ENCODE assay signal across 8 cellular contexts in the genomic region with DNA sequence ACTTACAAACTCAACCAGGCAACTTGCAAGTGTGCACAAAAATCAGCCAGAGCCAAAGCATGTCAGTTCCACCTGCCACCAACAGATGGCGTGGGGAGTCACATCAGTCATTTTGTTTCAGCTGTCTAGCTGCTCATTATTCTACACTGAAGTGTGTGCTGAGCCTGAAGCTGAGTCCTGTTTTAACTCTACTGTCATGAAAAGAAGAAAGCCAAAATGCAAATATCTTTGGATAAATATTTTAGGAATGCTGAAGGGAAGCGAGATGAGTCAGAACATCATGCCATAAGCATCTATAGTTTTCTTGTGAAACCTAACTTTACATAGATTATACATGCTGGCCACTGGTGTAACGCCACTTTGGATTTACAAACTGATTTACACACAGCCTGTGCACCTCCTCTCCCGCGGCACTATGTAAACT.
DNase-seq lines count a peak whose midpoint lies in the region; ATAC-seq, FAIRE-seq and TF ChIP-seq lines count a peak whose summit lies in the region.

No MANE protein-coding gene starts in this region.

- no peaks in the 10 kb centered on the region for H3K27me3 ChIP-seq in astrocyte (ENCODE audit: insufficient read depth, low read length)

- no peak overlapping the region for H3K9ac ChIP-seq in astrocyte (ENCODE audit: low read length)

- H3K36me3 Mint-ChIP-seq in astrocyte (ENCODE audit: low read depth, unreplicated experiment) = no peaks in the 10 kb centered on the region

- H3K4me2 ChIP-seq in astrocyte (ENCODE audit: low read length) = no peak overlapping the region

- no peak overlapping the region for H2AFZ ChIP-seq in astrocyte (ENCODE audit: low read depth, low read length)

- H3K36me3 ChIP-seq in astrocyte (ENCODE audit: insufficient read depth, low read length) = no peaks in the 10 kb centered on the region

- H3K9me3 ChIP-seq in astrocyte (ENCODE audit: insufficient read depth, low read depth, low read length) = no peaks in the 10 kb centered on the region

- H3K79me2 ChIP-seq in astrocyte (ENCODE audit: insufficient read depth, low read length) = no peaks in the 10 kb centered on the region

- H3K4me3 ChIP-seq in NB4 (ENCODE audit: low read depth, low read length) = no peak overlapping the region
- H3K4me3 ChIP-seq in astrocyte (ENCODE audit: insufficient read depth, low read depth, low read length) = no peak overlapping the region
- no peak overlapping the region for H3K4me3 ChIP-seq in skeletal muscle cell (ENCODE audit: low read depth, low read length)

- H3K27ac Mint-ChIP-seq in astrocyte (ENCODE audit: unreplicated experiment) = no peak overlapping the region

- FAIRE-seq in astrocyte (lab: Jason Lieb, UNC) = no peak

- TF ChIP-seq CTCF in NB4 (IDR thresholded peaks at IDR 0.05; ENCODE audit: low read depth, low read length) (peak; percentile 93), astrocyte (IDR thresholded peaks at IDR 0.05; ENCODE audit: insufficient read depth, low read depth, low read length) (peak; percentile 98)

- H3K4me3 Mint-ChIP-seq in astrocyte (ENCODE audit: unreplicated experiment) = no peak overlapping the region

- H4K20me1 ChIP-seq in astrocyte (ENCODE audit: insufficient read depth, low read length) = no peaks in the 10 kb centered on the region

- no peaks in the 10 kb centered on the region for H3K9me3 Mint-ChIP-seq in astrocyte (ENCODE audit: unreplicated experiment)

- H3K4me1 ChIP-seq in astrocyte (ENCODE audit: insufficient read depth, low read length) = no peaks in the 10 kb centered on the region

- no peak for ATAC-seq in HG03520 (IDR thresholded peaks at IDR 0.05; ENCODE audit: unreplicated experiment)

- H3K27ac ChIP-seq in astrocyte (ENCODE audit: low read depth, low read length) = no peak overlapping the region

- TF ChIP-seq POLR2A in NB4 (IDR thresholded peaks at IDR 0.05; ENCODE audit: extremely low read depth, insufficient read length) = no peak

- DNase-seq in GM03348 (ENCODE audit: low spot score) (peak; percentile 85), NB4 (ENCODE audit: low read depth) (peak; percentile 68), SW480 (ENCODE audit: low spot score) (peak; percentile 52), astrocyte (ENCODE audit: low read depth) (peak; percentile 20), hepatic stellate cell (ENCODE audit: low spot score) (peak; percentile 63), skeletal muscle cell (ENCODE audit: low read depth) (peak; percentile 9), T1000 (lab: John Stamatoyannopoulos, UW) (no peak)

- H3K27me3 Mint-ChIP-seq in astrocyte (ENCODE audit: low read depth, unreplicated experiment) = no peaks in the 10 kb centered on the region

- no peaks in the 10 kb centered on the region for H3K4me1 Mint-ChIP-seq in astrocyte (ENCODE audit: low read depth, unreplicated experiment)
